18 cellular contexts compared by ENCODE assay signal in genomic region chr5:1032011-1032410, GRCh38. TPM values are rescaled to one million over a fixed set of nuclear protein-coding genes. Genes with fewer than 3 reads are reported as not detected.
DNase-seq lines count a peak whose midpoint lies in the region; ATAC-seq and TF ChIP-seq lines count a peak whose summit lies in the region.
"Had no signal": no experiment of that assay in that cellular context is flagged by ENCODE, and none has a peak within 500 bp of the region (broad histone marks: within the 10 kb centered on the region; RNA-seq: fewer than 3 reads in every experiment).

No MANE protein-coding gene starts in this region.

- no peaks in the 10 kb centered on the region for H3K9me3 Mint-ChIP-seq in activated naive CD8-positive, alpha-beta T cell treated with anti-CD3 and anti-CD28 coated beads, Interleukin-2, amount 10 ng/mL, durations not matched to agents 7 days and 5 days
- no peaks in the 10 kb centered on the region for H3K9me3 Mint-ChIP-seq in activated naive CD8-positive, alpha-beta T cell treated with anti-CD3 and anti-CD28 coated beads, Interleukin-2, amount 50 U/mL, for 24 hours
- H3K9me3 Mint-ChIP-seq in chondrocyte (ENCODE audit: low read depth): no peaks in the 10 kb centered on the region
- H3K9me3 Mint-ChIP-seq in naive thymus-derived CD4-positive, alpha-beta T cell: no peaks in the 10 kb centered on the region

- CTCF ChIA-PET in naive thymus-derived CD4-positive, alpha-beta T cell (lab: Charles Lee): interaction anchor here (0.6 kb wide), 1 partner anchor 23 kb away, joined by 3 read pairs; the partner anchor contains the start of gene NKD2

- H3K36me3 Mint-ChIP-seq in activated naive CD8-positive, alpha-beta T cell treated with anti-CD3 and anti-CD28 coated beads, Interleukin-2, amount 10 ng/mL, durations not matched to agents 7 days and 5 days: no peaks in the 10 kb centered on the region
- no peaks in the 10 kb centered on the region for H3K36me3 Mint-ChIP-seq in activated naive CD8-positive, alpha-beta T cell treated with anti-CD3 and anti-CD28 coated beads, Interleukin-2, amount 50 U/mL, for 24 hours (ENCODE audit: low read depth)
- no peaks in the 10 kb centered on the region for H3K36me3 Mint-ChIP-seq in chondrocyte (ENCODE audit: low read depth)
- H3K36me3 Mint-ChIP-seq in naive thymus-derived CD4-positive, alpha-beta T cell: no peaks in the 10 kb centered on the region

- no peaks in the 10 kb centered on the region for H3K36me3 ChIP-seq in ascending aorta
- H3K36me3 ChIP-seq in naive thymus-derived CD4-positive, alpha-beta T cell (ENCODE audit: control insufficient read depth in 2 of 3, insufficient read depth in 3 of 3, low read length in 3 of 3): no peaks in the 10 kb centered on the region

- no peak overlapping the region for H3K4me3 Mint-ChIP-seq in activated naive CD8-positive, alpha-beta T cell treated with anti-CD3 and anti-CD28 coated beads, Interleukin-2, amount 10 ng/mL, durations not matched to agents 7 days and 5 days
- H3K4me3 Mint-ChIP-seq in activated naive CD8-positive, alpha-beta T cell treated with anti-CD3 and anti-CD28 coated beads, Interleukin-2, amount 50 U/mL, for 24 hours: no peak overlapping the region
- H3K4me3 Mint-ChIP-seq in chondrocyte (ENCODE audit: unreplicated experiment): no peak overlapping the region
- H3K4me3 Mint-ChIP-seq in naive thymus-derived CD4-positive, alpha-beta T cell: no peak overlapping the region

- no peak overlapping the region for H3K27ac ChIP-seq in ascending aorta
- no peak overlapping the region for H3K27ac ChIP-seq in naive thymus-derived CD4-positive, alpha-beta T cell (ENCODE audit: low read depth, low read length)

- H3K9me3 ChIP-seq in ascending aorta: no peaks in the 10 kb centered on the region
- H3K9me3 ChIP-seq in naive thymus-derived CD4-positive, alpha-beta T cell (ENCODE audit: control insufficient read depth in 2 of 3, low read length in 3 of 3): no peaks in the 10 kb centered on the region

- H3K4me3 ChIP-seq in ascending aorta: no peak overlapping the region
- no peak overlapping the region for H3K4me3 ChIP-seq in naive thymus-derived CD4-positive, alpha-beta T cell (ENCODE audit: low read length)

- TF ChIP-seq CTCF in chondrocyte (IDR thresholded peaks at IDR 0.05) (no peak), ascending aorta (IDR thresholded peaks at IDR 0.05) (no peak)

- DNase-seq in activated naive CD8-positive, alpha-beta T cell treated with anti-CD3 and anti-CD28 coated beads, Interleukin-2, amount 10 ng/mL, durations not matched to agents 7 days and 5 days: peak; percentile 22
- no peak for DNase-seq in activated naive CD8-positive, alpha-beta T cell treated with anti-CD3 and anti-CD28 coated beads, Interleukin-2, amount 50 U/mL, for 24 hours
- DNase-seq in 8988T (peak; percentile 17), chondrocyte (ENCODE audit: low spot score) (peak; percentile 81), posterior vena cava (ENCODE audit: low spot score) (peak; percentile 68), ascending aorta (ENCODE audit: low spot score in 2 of 2) (no peak)
- DNase-seq in naive thymus-derived CD4-positive, alpha-beta T cell: no peak
- DNase-seq: Calu3, Kasumi-1, NCI-H1092 treated with DMSO at 0.1 percent for 48 hours, NCI-H1436 treated with DMSO at 0.1 percent for 48 hours, NCI-H187 treated with DMSO at 0.1 percent for 48 hours, NCI-H2171 treated with DMSO at 0.1 percent for 48 hours, NCI-H446, NCI-H524 treated with DMSO at 0.1 percent for 48 hours, NCI-H774, PC-3 had no signal

- no peaks in the 10 kb centered on the region for H3K27me3 Mint-ChIP-seq in activated naive CD8-positive, alpha-beta T cell treated with anti-CD3 and anti-CD28 coated beads, Interleukin-2, amount 10 ng/mL, durations not matched to agents 7 days and 5 days
- H3K27me3 Mint-ChIP-seq in activated naive CD8-positive, alpha-beta T cell treated with anti-CD3 and anti-CD28 coated beads, Interleukin-2, amount 50 U/mL, for 24 hours: peaks cover 1% of the 10 kb centered on the region
- peaks cover 29% of the 10 kb centered on the region for H3K27me3 Mint-ChIP-seq in chondrocyte (ENCODE audit: low read depth)
- peaks cover 0 to 9% (median 0%) of the 10 kb centered on the region in 5 donors for H3K27me3 Mint-ChIP-seq in naive thymus-derived CD4-positive, alpha-beta T cell

- ATAC-seq in activated naive CD8-positive, alpha-beta T cell treated with anti-CD3 and anti-CD28 coated beads, Interleukin-2, amount 10 ng/mL, durations not matched to agents 7 days and 5 days (ENCODE audit: low read depth): no peak
- no peak for ATAC-seq in activated naive CD8-positive, alpha-beta T cell treated with anti-CD3 and anti-CD28 coated beads, Interleukin-2, amount 50 U/mL, for 24 hours
- no peak for ATAC-seq in naive thymus-derived CD4-positive, alpha-beta T cell
- ATAC-seq: PC-3 had no signal

- intact Hi-C loops in posterior vena cava (cut with DNase I) (no loop called here), ascending aorta (cut with DNase I) (no loop called here)
- intact Hi-C loops in naive thymus-derived CD4-positive, alpha-beta T cell (cut with micrococcal nuclease): no loop called here

- POLR2A ChIA-PET in activated naive CD8-positive, alpha-beta T cell treated with anti-CD3 and anti-CD28 coated beads, Interleukin-2, amount 10 ng/mL, durations not matched to agents 7 days and 5 days (lab: Charles Lee): no interaction called here
- POLR2A ChIA-PET in naive thymus-derived CD4-positive, alpha-beta T cell (lab: Charles Lee): no interaction called here

- H3K27me3 ChIP-seq in ascending aorta: no peaks in the 10 kb centered on the region
- no peaks in the 10 kb centered on the region for H3K27me3 ChIP-seq in naive thymus-derived CD4-positive, alpha-beta T cell (ENCODE audit: control insufficient read depth in 2 of 2, insufficient read depth in 2 of 2, low read length in 2 of 2)

- peaks cover 1% of the 10 kb centered on the region for H3K4me1 Mint-ChIP-seq in activated naive CD8-positive, alpha-beta T cell treated with anti-CD3 and anti-CD28 coated beads, Interleukin-2, amount 10 ng/mL, durations not matched to agents 7 days and 5 days
- no peaks in the 10 kb centered on the region for H3K4me1 Mint-ChIP-seq in activated naive CD8-positive, alpha-beta T cell treated with anti-CD3 and anti-CD28 coated beads, Interleukin-2, amount 50 U/mL, for 24 hours
- no peaks in the 10 kb centered on the region for H3K4me1 Mint-ChIP-seq in chondrocyte (ENCODE audit: low read depth)
- H3K4me1 Mint-ChIP-seq in naive thymus-derived CD4-positive, alpha-beta T cell: peaks cover 0 to 6% (median 0%) of the 10 kb centered on the region in 7 donors

- H3K27ac Mint-ChIP-seq in activated naive CD8-positive, alpha-beta T cell treated with anti-CD3 and anti-CD28 coated beads, Interleukin-2, amount 10 ng/mL, durations not matched to agents 7 days and 5 days: no peak overlapping the region
- no peak overlapping the region for H3K27ac Mint-ChIP-seq in activated naive CD8-positive, alpha-beta T cell treated with anti-CD3 and anti-CD28 coated beads, Interleukin-2, amount 50 U/mL, for 24 hours
- H3K27ac Mint-ChIP-seq in chondrocyte (ENCODE audit: unreplicated experiment): no peak overlapping the region
- H3K27ac Mint-ChIP-seq in naive thymus-derived CD4-positive, alpha-beta T cell: no peak overlapping the region

- no peaks in the 10 kb centered on the region for H3K4me1 ChIP-seq in ascending aorta
- H3K4me1 ChIP-seq in naive thymus-derived CD4-positive, alpha-beta T cell (ENCODE audit: control insufficient read depth in 2 of 2, insufficient read depth in 2 of 2, low read length in 2 of 2): no peaks in the 10 kb centered on the region

RNA-seq across cellular contexts. Expression of gene NKD2, which starts 23.4 kb away (rescaled TPM):
- under 1 TPM; 0.23 to 0.36 TPM for total RNA-seq in activated naive CD8-positive, alpha-beta T cell treated with anti-CD3 and anti-CD28 coated beads, Interleukin-2, amount 10 ng/mL, durations not matched to agents 7 days and 5 days
- total RNA-seq in chondrocyte: not detected in 3 replicates
- total RNA-seq in posterior vena cava: 1 to 10 TPM; 2.7 to 5.0 TPM
- 6.5 TPM for total RNA-seq in ascending aorta
- total RNA-seq in naive thymus-derived CD4-positive, alpha-beta T cell: 1 to 10 TPM in 1 of 5 experiments, not detected in 4; 4.8 TPM
- polyA plus RNA-seq in naive thymus-derived CD4-positive, alpha-beta T cell: not detected
- polyA plus RNA-seq: BJ had no signal

Comparison
In these comparisons a context has a peak if more than half of its experiments do, and no peak if none do; other contexts are left out.
1. DNase-seq: peak in activated naive CD8-positive, alpha-beta T cell treated with anti-CD3 and anti-CD28 coated beads, Interleukin-2, amount 10 ng/mL, durations not matched to agents 7 days and 5 days (single experiment), 8988T (single experiment), chondrocyte (single experiment) and posterior vena cava (single experiment); none in activated naive CD8-positive, alpha-beta T cell treated with anti-CD3 and anti-CD28 coated beads, Interleukin-2, amount 50 U/mL, for 24 hours (single experiment), ascending aorta (0 of 2) and naive thymus-derived CD4-positive, alpha-beta T cell (0 of 9).